Comparison of ENCODE assay signal across 1 cellular context in genomic region chr1:23539698-23540266, GRCh38.
TF ChIP-seq lines count a peak whose summit lies in the region.

No MANE protein-coding gene starts in this region.

TF ChIP-seq in GM12878, 131 proteins besides CTCF, POLR2A, EP300 and RAD21 (continued from another document):
- TF ChIP-seq SUPT20H (IDR thresholded peaks at IDR 0.05; ENCODE audit: borderline replicate concordance, control insufficient read depth, low read depth, low read length): no peak
- no peak for TF ChIP-seq ZNF274 (IDR thresholded peaks at IDR 0.05; ENCODE audit: insufficient read depth, insufficient read length)
- peak; percentile 29; the same call in 1 of the 2 replicates for TF ChIP-seq ATF3 (IDR thresholded peaks at IDR 0.05; ENCODE audit: borderline replicate concordance, extremely low read depth, low read depth, low read length)
- 0 out of 2 replicates have a peak, but pooled peaks have one; percentile 68 for TF ChIP-seq ELK1 (IDR thresholded peaks at IDR 0.05; ENCODE audit: low read depth, low read length)
- peak; percentile 53; the same call in 1 of the 2 replicates for TF ChIP-seq LARP7 (IDR thresholded peaks at IDR 0.05)
- TF ChIP-seq KAT2A (conservative IDR thresholded peaks at IDR 0.05; ENCODE audit: control insufficient read depth, low read depth, low read length): no peak
- TF ChIP-seq TAF1 (IDR thresholded peaks at IDR 0.05; ENCODE audit: borderline replicate concordance, low read depth, low read length): no peak
- TF ChIP-seq, protein P1, sequence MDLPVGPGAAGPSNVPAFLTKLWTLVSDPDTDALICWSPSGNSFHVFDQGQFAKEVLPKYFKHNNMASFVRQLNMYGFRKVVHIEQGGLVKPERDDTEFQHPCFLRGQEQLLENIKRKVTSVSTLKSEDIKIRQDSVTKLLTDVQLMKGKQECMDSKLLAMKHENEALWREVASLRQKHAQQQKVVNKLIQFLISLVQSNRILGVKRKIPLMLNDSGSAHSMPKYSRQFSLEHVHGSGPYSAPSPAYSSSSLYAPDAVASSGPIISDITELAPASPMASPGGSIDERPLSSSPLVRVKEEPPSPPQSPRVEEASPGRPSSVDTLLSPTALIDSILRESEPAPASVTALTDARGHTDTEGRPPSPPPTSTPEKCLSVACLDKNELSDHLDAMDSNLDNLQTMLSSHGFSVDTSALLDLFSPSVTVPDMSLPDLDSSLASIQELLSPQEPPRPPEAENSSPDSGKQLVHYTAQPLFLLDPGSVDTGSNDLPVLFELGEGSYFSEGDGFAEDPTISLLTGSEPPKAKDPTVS (IDR thresholded peaks at IDR 0.05; ENCODE audit: low read depth, low read length): no peak
- TF ChIP-seq HCFC1 (IDR thresholded peaks at IDR 0.05; ENCODE audit: low read length): no peak
- 0 out of 2 replicates have a peak, but pooled peaks have one; percentile 32 for TF ChIP-seq GATAD2B (conservative IDR thresholded peaks at IDR 0.05; ENCODE audit: low read depth)
- peak; percentile 91 for TF ChIP-seq SPI1 (IDR thresholded peaks at IDR 0.05; ENCODE audit: borderline replicate concordance, insufficient read depth, low read depth, low read length)
- TF ChIP-seq PAX8 (IDR thresholded peaks at IDR 0.05): no peak
- no peak for TF ChIP-seq SUZ12 (IDR thresholded peaks at IDR 0.05; ENCODE audit: unreplicated experiment)
- TF ChIP-seq IKZF2 (IDR thresholded peaks at IDR 0.05): peak; percentile 76
- peak; percentile 94 for TF ChIP-seq CREM (IDR thresholded peaks at IDR 0.05; ENCODE audit: low read depth)
- TF ChIP-seq, protein P2, sequence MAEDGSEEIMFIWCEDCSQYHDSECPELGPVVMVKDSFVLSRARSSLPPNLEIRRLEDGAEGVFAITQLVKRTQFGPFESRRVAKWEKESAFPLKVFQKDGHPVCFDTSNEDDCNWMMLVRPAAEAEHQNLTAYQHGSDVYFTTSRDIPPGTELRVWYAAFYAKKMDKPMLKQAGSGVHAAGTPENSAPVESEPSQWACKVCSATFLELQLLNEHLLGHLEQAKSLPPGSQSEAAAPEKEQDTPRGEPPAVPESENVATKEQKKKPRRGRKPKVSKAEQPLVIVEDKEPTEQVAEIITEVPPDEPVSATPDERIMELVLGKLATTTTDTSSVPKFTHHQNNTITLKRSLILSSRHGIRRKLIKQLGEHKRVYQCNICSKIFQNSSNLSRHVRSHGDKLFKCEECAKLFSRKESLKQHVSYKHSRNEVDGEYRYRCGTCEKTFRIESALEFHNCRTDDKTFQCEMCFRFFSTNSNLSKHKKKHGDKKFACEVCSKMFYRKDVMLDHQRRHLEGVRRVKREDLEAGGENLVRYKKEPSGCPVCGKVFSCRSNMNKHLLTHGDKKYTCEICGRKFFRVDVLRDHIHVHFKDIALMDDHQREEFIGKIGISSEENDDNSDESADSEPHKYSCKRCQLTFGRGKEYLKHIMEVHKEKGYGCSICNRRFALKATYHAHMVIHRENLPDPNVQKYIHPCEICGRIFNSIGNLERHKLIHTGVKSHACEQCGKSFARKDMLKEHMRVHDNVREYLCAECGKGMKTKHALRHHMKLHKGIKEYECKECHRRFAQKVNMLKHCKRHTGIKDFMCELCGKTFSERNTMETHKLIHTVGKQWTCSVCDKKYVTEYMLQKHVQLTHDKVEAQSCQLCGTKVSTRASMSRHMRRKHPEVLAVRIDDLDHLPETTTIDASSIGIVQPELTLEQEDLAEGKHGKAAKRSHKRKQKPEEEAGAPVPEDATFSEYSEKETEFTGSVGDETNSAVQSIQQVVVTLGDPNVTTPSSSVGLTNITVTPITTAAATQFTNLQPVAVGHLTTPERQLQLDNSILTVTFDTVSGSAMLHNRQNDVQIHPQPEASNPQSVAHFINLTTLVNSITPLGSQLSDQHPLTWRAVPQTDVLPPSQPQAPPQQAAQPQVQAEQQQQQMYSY (CRISPR knock-in tag; IDR thresholded peaks at IDR 0.05): no peak
- no peak for TF ChIP-seq CHD4 (IDR thresholded peaks at IDR 0.05)
